In the genomic region with DNA sequence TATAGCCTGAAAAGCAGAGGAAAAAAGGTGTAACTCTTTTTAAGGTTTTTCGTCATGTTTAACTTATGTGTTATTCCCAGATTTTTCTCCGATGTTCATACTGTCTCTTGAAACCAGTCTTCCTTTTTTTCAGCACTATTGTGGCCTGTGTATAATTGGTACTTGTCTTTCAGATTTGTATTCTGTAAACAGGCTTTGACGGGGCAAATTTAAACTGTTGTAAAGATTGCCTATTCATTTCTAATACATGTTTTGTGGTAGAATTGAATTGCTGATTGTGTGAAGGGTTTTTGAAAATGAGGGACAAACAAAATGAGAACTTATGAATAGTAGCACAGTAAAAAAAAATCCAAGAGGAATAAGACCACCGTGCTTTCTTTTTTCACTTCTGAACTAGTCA, we compare ENCODE assay signal across 9 cellular contexts. TPM values are rescaled to one million over a fixed set of nuclear protein-coding genes. Genes with fewer than 3 reads are reported as not detected.
A peak's percentile ranks its signal among the peaks of the same experiment; 100 is the strongest.
DNase-seq lines count a peak whose midpoint lies in the region; ATAC-seq, FAIRE-seq and TF ChIP-seq lines count a peak whose summit lies in the region.
"Had no signal": no experiment of that assay in that cellular context is flagged by ENCODE, and none has a peak within 500 bp of the region (broad histone marks: within the 10 kb centered on the region; RNA-seq: fewer than 3 reads in every experiment).

No MANE protein-coding gene starts in this region.

- H3K79me2 ChIP-seq in astrocyte (ENCODE audit: insufficient read depth, low read length), result peaks cover 94% of the 10 kb centered on the region

- no peaks in the 10 kb centered on the region for H3K9me3 ChIP-seq in CD4-positive, CD25-positive, alpha-beta regulatory T cell (ENCODE audit: control insufficient read depth in 2 of 2, low read length in 2 of 2)
- no peaks in the 10 kb centered on the region for H3K9me3 ChIP-seq in astrocyte (ENCODE audit: insufficient read depth, low read depth, low read length)

- peak overlapping the region; percentile 63 for H3K4me2 ChIP-seq in astrocyte (ENCODE audit: low read length)

- H3K27me3 ChIP-seq in CD4-positive, CD25-positive, alpha-beta regulatory T cell (ENCODE audit: control insufficient read depth, insufficient read depth, low read length), result no peaks in the 10 kb centered on the region
- H3K27me3 ChIP-seq in HL-60 (ENCODE audit: insufficient read depth, poor library complexity, severe bottlenecking), result no peaks in the 10 kb centered on the region
- no peaks in the 10 kb centered on the region for H3K27me3 ChIP-seq in astrocyte (ENCODE audit: insufficient read depth, low read length)

- H3K27ac Mint-ChIP-seq in CD4-positive, CD25-positive, alpha-beta regulatory T cell, result peak overlapping the region; percentile 73 to 96 (median 93)
- peak overlapping the region; percentile 82 for H3K27ac Mint-ChIP-seq in astrocyte (ENCODE audit: unreplicated experiment)
- H3K27ac Mint-ChIP-seq in naive thymus-derived CD8-positive, alpha-beta T cell, result peak overlapping the region; percentile 68 to 95 (median 86)

- H3K9ac ChIP-seq in astrocyte (ENCODE audit: low read length), result peak overlapping the region; percentile 64

- peaks cover 12% of the 10 kb centered on the region for H4K20me1 ChIP-seq in astrocyte (ENCODE audit: insufficient read depth, low read length)

- no peak for FAIRE-seq in astrocyte (lab: Jason Lieb, UNC)

- ATAC-seq in CD4-positive, CD25-positive, alpha-beta regulatory T cell (ENCODE audit: low read depth in 2 of 2), result no peak
- no peak for ATAC-seq in naive thymus-derived CD8-positive, alpha-beta T cell
- no peak for ATAC-seq in HG03457 (IDR thresholded peaks at IDR 0.05; ENCODE audit: unreplicated experiment)
- no peak for ATAC-seq in GM21529 (IDR thresholded peaks at IDR 0.05; ENCODE audit: unreplicated experiment)

- H3K36me3 ChIP-seq in CD4-positive, CD25-positive, alpha-beta regulatory T cell (ENCODE audit: control insufficient read depth, insufficient read depth, low read length), result no peaks in the 10 kb centered on the region
- H3K36me3 ChIP-seq in astrocyte (ENCODE audit: insufficient read depth, low read length), result no peaks in the 10 kb centered on the region

- H3K9me3 Mint-ChIP-seq in CD4-positive, CD25-positive, alpha-beta regulatory T cell, result no peaks in the 10 kb centered on the region
- H3K9me3 Mint-ChIP-seq in astrocyte (ENCODE audit: unreplicated experiment), result no peaks in the 10 kb centered on the region
- H3K9me3 Mint-ChIP-seq in naive thymus-derived CD8-positive, alpha-beta T cell, result no peaks in the 10 kb centered on the region

- peaks cover 5% of the 10 kb centered on the region for H3K36me3 Mint-ChIP-seq in CD4-positive, CD25-positive, alpha-beta regulatory T cell
- H3K36me3 Mint-ChIP-seq in astrocyte (ENCODE audit: low read depth, unreplicated experiment), result no peaks in the 10 kb centered on the region
- peaks cover 0 to 5% (median 0%) of the 10 kb centered on the region in 3 donors for H3K36me3 Mint-ChIP-seq in naive thymus-derived CD8-positive, alpha-beta T cell

- H2AFZ ChIP-seq in astrocyte (ENCODE audit: low read depth, low read length), result no peak overlapping the region

- H3K4me1 Mint-ChIP-seq in CD4-positive, CD25-positive, alpha-beta regulatory T cell, result peaks cover 44 to 65% (median 53%) of the 10 kb centered on the region in 4 donors
- peaks cover 58% of the 10 kb centered on the region for H3K4me1 Mint-ChIP-seq in astrocyte (ENCODE audit: low read depth, unreplicated experiment)
- H3K4me1 Mint-ChIP-seq in naive thymus-derived CD8-positive, alpha-beta T cell, result peaks cover 30 to 80% (median 69%) of the 10 kb centered on the region in 4 donors

- no peak for TF ChIP-seq CTCF in HL-60 (IDR thresholded peaks at IDR 0.05; ENCODE audit: insufficient read depth, low read length)
- no peak for TF ChIP-seq CTCF in astrocyte (IDR thresholded peaks at IDR 0.05; ENCODE audit: insufficient read depth, low read depth, low read length)

- POLR2A ChIA-PET in naive thymus-derived CD8-positive, alpha-beta T cell (lab: Charles Lee), result interaction anchor here (1.0 to 2.7 kb wide), 10 partner anchors 10 to 118 kb away, joined by 3 to 16 read pairs (median 4); partner anchors contain the start of gene AKAP13

- H3K27ac ChIP-seq in CD4-positive, CD25-positive, alpha-beta regulatory T cell (ENCODE audit: insufficient read depth, low read length, poor library complexity, severe bottlenecking), result peak overlapping the region; percentile 72
- 0 out of 2 replicates have a peak overlapping the region, but pooled peaks have one; percentile 2 for H3K27ac ChIP-seq in HL-60 (replicated peaks)
- peak overlapping the region; percentile 82 for H3K27ac ChIP-seq in astrocyte (ENCODE audit: low read depth, low read length)

- H3K4me1 ChIP-seq in CD4-positive, CD25-positive, alpha-beta regulatory T cell (ENCODE audit: control insufficient read depth, insufficient read depth, low read length, poor library complexity, severe bottlenecking), result peaks cover 28% of the 10 kb centered on the region
- H3K4me1 ChIP-seq in astrocyte (ENCODE audit: insufficient read depth, low read length), result peaks cover 28% of the 10 kb centered on the region

- peak overlapping the region; percentile 61 for H3K4me3 ChIP-seq in CD4-positive, CD25-positive, alpha-beta regulatory T cell (ENCODE audit: low read depth, low read length)
- no peak overlapping the region for H3K4me3 ChIP-seq in HL-60 (replicated peaks; ENCODE audit: insufficient read depth, low read length)
- no peak overlapping the region for H3K4me3 ChIP-seq in astrocyte (ENCODE audit: insufficient read depth, low read depth, low read length)

- DNase-seq in CD4-positive, CD25-positive, alpha-beta regulatory T cell, result no peak
- DNase-seq in HL-60 (ENCODE audit: low read depth in 1 of 2, low spot score in 1 of 2) (no peak), astrocyte (ENCODE audit: low read depth) (no peak)
- DNase-seq in naive thymus-derived CD8-positive, alpha-beta T cell, result no peak
- DNase-seq in stimulated activated naive CD4-positive, alpha-beta T cell (lab: John Stamatoyannopoulos, UW), result no peak
- DNase-seq in activated CD4-positive, CD25-positive, alpha-beta regulatory T cell (lab: John Stamatoyannopoulos, UW), result no peak
- DNase-seq: T1000 had no signal

- peak overlapping the region in 3 of 4 donors; percentile 8 to 26 (median 14) for H3K4me3 Mint-ChIP-seq in CD4-positive, CD25-positive, alpha-beta regulatory T cell
- peak overlapping the region; percentile 5 for H3K4me3 Mint-ChIP-seq in astrocyte (ENCODE audit: unreplicated experiment)
- peak overlapping the region in 7 of 10 donors; percentile 29 to 50 (median 44) for H3K4me3 Mint-ChIP-seq in naive thymus-derived CD8-positive, alpha-beta T cell

- H3K27me3 Mint-ChIP-seq in CD4-positive, CD25-positive, alpha-beta regulatory T cell, result no peaks in the 10 kb centered on the region
- H3K27me3 Mint-ChIP-seq in astrocyte (ENCODE audit: low read depth, unreplicated experiment), result no peaks in the 10 kb centered on the region
- H3K27me3 Mint-ChIP-seq in naive thymus-derived CD8-positive, alpha-beta T cell, result no peaks in the 10 kb centered on the region

RNA-seq across cellular contexts. Expression of gene AKAP13, which starts 33.6 kb away (rescaled TPM):
- 482 TPM for total RNA-seq in CD4-positive, CD25-positive, alpha-beta regulatory T cell
- polyA plus RNA-seq in CD4-positive, CD25-positive, alpha-beta regulatory T cell, result 100 to 1,000 TPM; 106 to 121 (median 109) TPM
- 93.0 and 98.2 TPM in 2 replicates for total RNA-seq in astrocyte
- 100 to 1,000 TPM; 240 to 244 TPM for total RNA-seq in naive thymus-derived CD8-positive, alpha-beta T cell
- polyA plus RNA-seq in naive thymus-derived CD8-positive, alpha-beta T cell, result 100 to 1,000 TPM; 113 to 131 (median 120) TPM

Comparison
In these comparisons a context has a peak if more than half of its experiments do, and no peak if none do; other contexts are left out.
1. H3K27ac ChIP-seq: peak in every context shown above with its lines; median percentile 82 in astrocyte; 72 in CD4-positive, CD25-positive, alpha-beta regulatory T cell; 2 in HL-60.